Comparison of ENCODE assay signal across 1 cellular context in genomic region chr14:58171090-58171489, GRCh38.
TF ChIP-seq lines count a peak whose summit lies in the region.

No MANE protein-coding gene starts in this region.

TF ChIP-seq in SK-N-SH, 30 proteins besides CTCF, POLR2A, EP300 and RAD21 (continued from another document):
- no peak for TF ChIP-seq IRF3 (IDR thresholded peaks at IDR 0.05; ENCODE audit: low read depth, low read length)
